12 cellular contexts compared by ENCODE assay signal in genomic region chrX:48523682-48524081, GRCh38. TPM values are rescaled to one million over a fixed set of nuclear protein-coding genes. Genes with fewer than 3 reads are reported as not detected.
DNase-seq lines count a peak whose midpoint lies in the region; ATAC-seq and TF ChIP-seq lines count a peak whose summit lies in the region.
"Had no signal": no experiment of that assay in that cellular context is flagged by ENCODE, and none has a peak within 500 bp of the region (broad histone marks: within the 10 kb centered on the region; RNA-seq: fewer than 3 reads in every experiment).

No MANE protein-coding gene starts in this region.

- H3K4me1 ChIP-seq in MM.1S (ENCODE audit: low read length), result peaks cover 5% of the 10 kb centered on the region; the same call in 1 of the 2 replicates

- no peaks in the 10 kb centered on the region for H3K27me3 ChIP-seq in MM.1S (replicated peaks; ENCODE audit: insufficient read depth, low read length)

- intact Hi-C loops in activated CD4-positive, alpha-beta T cell treated with anti-CD3 and anti-CD28 coated beads for 36 hours (cut with DNase I, micrococcal nuclease), result loop anchor here (5.0 kb wide), 3 partner anchors 46 to 279 kb away; partner anchors contain the start of genes FTSJ1 (in 1 of the 2), HDAC6 (in 1 of the 2) and WDR13 (in 1 of the 2)

- peak overlapping the region; percentile 51 for H3K4me3 Mint-ChIP-seq in activated CD4-positive, alpha-beta T cell treated with anti-CD3 and anti-CD28 coated beads for 36 hours
- H3K4me3 Mint-ChIP-seq in IgD-negative memory B cell (peak overlapping the region in 3 of 4 donors; percentile 30 to 64 (median 55)), nephron (peak overlapping the region; percentile 71 to 76 (median 73))
- H3K4me3 Mint-ChIP-seq in activated naive CD8-positive, alpha-beta T cell treated with anti-CD3 and anti-CD28 coated beads for 36 hours, result peak overlapping the region; percentile 90

- H3K4me3 ChIP-seq in MM.1S (ENCODE audit: low read length), result no peak overlapping the region

- no peak overlapping the region for H3K4me2 ChIP-seq in MM.1S (ENCODE audit: low read depth, low read length)

- H3K27ac ChIP-seq in MM.1S (ENCODE audit: low read length), result no peak overlapping the region

- CTCF ChIA-PET in activated CD4-positive, alpha-beta T cell treated with anti-CD3 and anti-CD28 coated beads for 36 hours (lab: Charles Lee), result no interaction called here

- no peak for DNase-seq in activated CD4-positive, alpha-beta T cell treated with anti-CD3 and anti-CD28 coated beads for 36 hours
- DNase-seq in activated CD4-positive, alpha-beta T cell treated with anti-CD3 and anti-CD28 coated beads for 4 hours, result no peak
- no peak for DNase-seq in activated naive CD8-positive, alpha-beta T cell treated with anti-CD3 and anti-CD28 coated beads for 36 hours
- DNase-seq in MM.1S (no peak), SKM-1 treated with dmso at 0.1 percent for 144 hours (lab: John Stamatoyannopoulos, UW; ENCODE audit: unreplicated experiment) (no peak)
- DNase-seq: amygdala; DMS 273 treated with DMSO at 0.1 percent for 48 hours; mesenchymal stem cell; stimulated activated CD8-positive, alpha-beta memory T cell treated with anti-CD3 and anti-CD28 coated beads, Interleukin-4, amount 100 ng/mL, for 48 hours had no signal

- no peaks in the 10 kb centered on the region for H3K9me3 ChIP-seq in MM.1S (replicated peaks; ENCODE audit: insufficient read depth, low read length)

- no peaks in the 10 kb centered on the region for H3K9me3 Mint-ChIP-seq in activated CD4-positive, alpha-beta T cell treated with anti-CD3 and anti-CD28 coated beads for 36 hours (ENCODE audit: low read depth)
- H3K9me3 Mint-ChIP-seq in IgD-negative memory B cell (no peaks in the 10 kb centered on the region), nephron (peaks cover 14% of the 10 kb centered on the region)
- no peaks in the 10 kb centered on the region for H3K9me3 Mint-ChIP-seq in activated naive CD8-positive, alpha-beta T cell treated with anti-CD3 and anti-CD28 coated beads for 36 hours

- peaks cover 25% of the 10 kb centered on the region for H3K79me2 ChIP-seq in MM.1S (ENCODE audit: low read length)

- no peaks in the 10 kb centered on the region for H4K20me1 ChIP-seq in MM.1S (ENCODE audit: insufficient read depth, low read length)

- POLR2A ChIA-PET in activated CD4-positive, alpha-beta T cell treated with anti-CD3 and anti-CD28 coated beads for 36 hours (lab: Charles Lee), result no interaction called here

- no peak overlapping the region for H3K9ac ChIP-seq in MM.1S (ENCODE audit: low read length)

- H3K4me1 Mint-ChIP-seq in activated CD4-positive, alpha-beta T cell treated with anti-CD3 and anti-CD28 coated beads for 36 hours, result peaks cover 15% of the 10 kb centered on the region
- H3K4me1 Mint-ChIP-seq in IgD-negative memory B cell (peaks cover 8 to 14% (median 13%) of the 10 kb centered on the region in 3 donors), nephron (no peaks in the 10 kb centered on the region)
- peaks cover 23% of the 10 kb centered on the region for H3K4me1 Mint-ChIP-seq in activated naive CD8-positive, alpha-beta T cell treated with anti-CD3 and anti-CD28 coated beads for 36 hours

- no peak for ATAC-seq in activated CD4-positive, alpha-beta T cell treated with anti-CD3 and anti-CD28 coated beads for 36 hours
- no peak for ATAC-seq in HG03378 (IDR thresholded peaks at IDR 0.05; ENCODE audit: unreplicated experiment)

- no peaks in the 10 kb centered on the region for H3K9me2 ChIP-seq in MM.1S (replicated peaks; ENCODE audit: insufficient read depth, low read length)

- no peak for TF ChIP-seq CTCF in nephron (IDR thresholded peaks at IDR 0.05; ENCODE audit: unreplicated experiment in 3 of 3)
- no peak for TF ChIP-seq CTCF in MM.1S (IDR thresholded peaks at IDR 0.05; ENCODE audit: low read length)

- H3K36me3 Mint-ChIP-seq in activated CD4-positive, alpha-beta T cell treated with anti-CD3 and anti-CD28 coated beads for 36 hours (ENCODE audit: low read depth), result peaks cover 27% of the 10 kb centered on the region
- H3K36me3 Mint-ChIP-seq in IgD-negative memory B cell, result peaks cover 2% of the 10 kb centered on the region
- H3K36me3 Mint-ChIP-seq in activated naive CD8-positive, alpha-beta T cell treated with anti-CD3 and anti-CD28 coated beads for 36 hours, result peaks cover 28% of the 10 kb centered on the region
- H3K36me3 Mint-ChIP-seq in nephron (ENCODE audit: low read depth), result peaks cover 21% of the 10 kb centered on the region

- H3F3A ChIP-seq in MM.1S (ENCODE audit: insufficient read depth, low read length), result peaks cover 4% of the 10 kb centered on the region

- no peak overlapping the region for H2AFZ ChIP-seq in MM.1S (ENCODE audit: low read length)

- H3K27me3 Mint-ChIP-seq in activated CD4-positive, alpha-beta T cell treated with anti-CD3 and anti-CD28 coated beads for 36 hours, result no peaks in the 10 kb centered on the region
- no peaks in the 10 kb centered on the region for H3K27me3 Mint-ChIP-seq in IgD-negative memory B cell
- no peaks in the 10 kb centered on the region for H3K27me3 Mint-ChIP-seq in activated naive CD8-positive, alpha-beta T cell treated with anti-CD3 and anti-CD28 coated beads for 36 hours
- no peaks in the 10 kb centered on the region for H3K27me3 Mint-ChIP-seq in nephron (ENCODE audit: low read depth)

- no peaks in the 10 kb centered on the region for H3K36me3 ChIP-seq in MM.1S (replicated peaks; ENCODE audit: insufficient read depth, low read length)

- peak overlapping the region; percentile 10 for H3K27ac Mint-ChIP-seq in activated CD4-positive, alpha-beta T cell treated with anti-CD3 and anti-CD28 coated beads for 36 hours
- H3K27ac Mint-ChIP-seq in IgD-negative memory B cell (no peak overlapping the region), nephron (peak overlapping the region in 2 of 3 experiments; percentile 30 to 70)
- peak overlapping the region; percentile 45 for H3K27ac Mint-ChIP-seq in activated naive CD8-positive, alpha-beta T cell treated with anti-CD3 and anti-CD28 coated beads for 36 hours

RNA-seq across cellular contexts. Expression of gene EBP, which starts 2.1 kb away (rescaled TPM):
- total RNA-seq in activated CD4-positive, alpha-beta T cell treated with anti-CD3 and anti-CD28 coated beads for 36 hours, result 100 to 1,000 TPM; 137 to 140 TPM
- 61.2 TPM for polyA plus RNA-seq in IgD-negative memory B cell
- 100 to 1,000 TPM; 165 to 169 TPM for total RNA-seq in activated naive CD8-positive, alpha-beta T cell treated with anti-CD3 and anti-CD28 coated beads for 36 hours

RNA-seq across cellular contexts. Expression of gene PORCN, which starts 14.9 kb away (rescaled TPM):
- total RNA-seq in activated CD4-positive, alpha-beta T cell treated with anti-CD3 and anti-CD28 coated beads for 36 hours, result 1 to 10 TPM; 6.9 to 9.0 TPM
- 11.9 TPM for polyA plus RNA-seq in IgD-negative memory B cell
- total RNA-seq in activated naive CD8-positive, alpha-beta T cell treated with anti-CD3 and anti-CD28 coated beads for 36 hours, result 10 to 100 TPM; 11.0 to 11.9 TPM

RNA-seq across cellular contexts. Expression of gene TBC1D25, which starts 15.8 kb away (rescaled TPM):
- total RNA-seq in activated CD4-positive, alpha-beta T cell treated with anti-CD3 and anti-CD28 coated beads for 36 hours, result 10 to 100 TPM; 13.2 to 15.2 TPM
- 22.8 TPM for polyA plus RNA-seq in IgD-negative memory B cell
- 10 to 100 TPM; 12.1 to 12.9 TPM for total RNA-seq in activated naive CD8-positive, alpha-beta T cell treated with anti-CD3 and anti-CD28 coated beads for 36 hours

RNA-seq across cellular contexts. Expression of gene FTSJ1, which starts 47.7 kb away (rescaled TPM):
- total RNA-seq in activated CD4-positive, alpha-beta T cell treated with anti-CD3 and anti-CD28 coated beads for 36 hours, result 10 to 100 TPM; 73.0 to 93.7 TPM
- polyA plus RNA-seq in IgD-negative memory B cell, result 53.8 TPM
- total RNA-seq in activated naive CD8-positive, alpha-beta T cell treated with anti-CD3 and anti-CD28 coated beads for 36 hours, result 10 to 100 TPM; 98.7 to 98.8 TPM

RNA-seq across cellular contexts. Expression of gene RBM3, which starts 50.6 kb away (rescaled TPM):
- total RNA-seq in activated CD4-positive, alpha-beta T cell treated with anti-CD3 and anti-CD28 coated beads for 36 hours, result 100 to 1,000 TPM; 164 to 202 TPM
- polyA plus RNA-seq in IgD-negative memory B cell, result 278 TPM
- total RNA-seq in activated naive CD8-positive, alpha-beta T cell treated with anti-CD3 and anti-CD28 coated beads for 36 hours, result 100 to 1,000 TPM; 255 to 258 TPM

Comparison
In these comparisons a context has a peak if more than half of its experiments do, and no peak if none do; other contexts are left out.
1. H3K27ac Mint-ChIP-seq: peak in activated CD4-positive, alpha-beta T cell treated with anti-CD3 and anti-CD28 coated beads for 36 hours (single experiment), activated naive CD8-positive, alpha-beta T cell treated with anti-CD3 and anti-CD28 coated beads for 36 hours (single experiment) and nephron (2 of 3); none in IgD-negative memory B cell (0 of 3).
2. Peak in every context shown above with its lines, with median percentiles within 50 percentile points of each other: H3K4me3 Mint-ChIP-seq.